In genomic region chr2:239157269-239157668, GRCh38 we compare ENCODE assay signal across 16 cellular contexts.
A peak's percentile ranks its signal among the peaks of the same experiment; 100 is the strongest.
DNase-seq lines count a peak whose midpoint lies in the region; ATAC-seq, FAIRE-seq and TF ChIP-seq lines count a peak whose summit lies in the region.
"Had no signal": no experiment of that assay in that cellular context is flagged by ENCODE, and none has a peak within 500 bp of the region (broad histone marks: within the 10 kb centered on the region; RNA-seq: fewer than 3 reads in every experiment).

No MANE protein-coding gene starts in this region.

- no peak overlapping the region for H3K4ac ChIP-seq in trophoblast cell (ENCODE audit: low read depth, low read length)

- no peak overlapping the region for H3K18ac ChIP-seq in trophoblast cell (ENCODE audit: low read length)

- no peaks in the 10 kb centered on the region for H3K79me1 ChIP-seq in trophoblast cell (ENCODE audit: low read length)

- H4K20me1 ChIP-seq in HepG2 (ENCODE audit: insufficient read depth, low read length) = no peaks in the 10 kb centered on the region; the same call in 1 of the 2 replicates

- no peak overlapping the region for H2AK5ac ChIP-seq in trophoblast cell (ENCODE audit: low read length)

- WGBS in liver = 86% methylated on average over 12 of the region's 12 CpGs
- 95% methylated on average over 12 of the region's 12 CpGs for WGBS in HepG2 (ENCODE audit: low lambda C conversion rate)
- WGBS in trophoblast cell (ENCODE audit: extremely low coverage, insufficient coverage, insufficient read length) = no CpG with 5 or more reads among the region's 12 CpGs
- 77% methylated on average over 12 of the region's 12 CpGs for WGBS in esophagus muscularis mucosa

- no peak overlapping the region for H2BK120ac ChIP-seq in trophoblast cell (ENCODE audit: insufficient read depth, low read length, poor library complexity)

- no peak overlapping the region for H4K91ac ChIP-seq in trophoblast cell (ENCODE audit: low read depth, low read length)

- intact Hi-C loops in HepG2 (cut with micrococcal nuclease; ENCODE audit: unreplicated experiment) (no loop called here), dorsolateral prefrontal cortex (cut with DNase I) (loop anchor here in 1 of 2 donors (5.0 kb wide), 1 partner anchor 35 kb away; no protein-coding TSS in a partner anchor), esophagus muscularis mucosa (cut with DNase I) (loop anchor here (5.0 kb wide), 1 partner anchor 35 kb away; no protein-coding TSS in a partner anchor)

- H3K4me1 ChIP-seq in liver (ENCODE audit: control insufficient read depth in 4 of 4, insufficient read depth in 4 of 4, low read length in 3 of 4) (no peaks in the 10 kb centered on the region), HepG2 (ENCODE audit: insufficient read depth, low read length) (no peaks in the 10 kb centered on the region), trophoblast cell (ENCODE audit: control insufficient read depth in 1 of 2, insufficient read depth in 2 of 2, low read length in 2 of 2) (no peaks in the 10 kb centered on the region), esophagus muscularis mucosa (peaks cover 5 to 28% (median 24%) of the 10 kb centered on the region in 4 donors)

- TF ChIP-seq RAD21 in liver (IDR thresholded peaks at IDR 0.05) (peak in 1 of 2 donors; percentile 14), HepG2 (CRISPR knock-in tag; IDR thresholded peaks at IDR 0.05) (no peak)

- DNase-seq in HepG2 (ENCODE audit: low spot score) = no peak
- peak in 7 of 10 donors; percentile 1 to 44 (median 17) for DNase-seq in dorsolateral prefrontal cortex
- DNase-seq in trophoblast cell = peak; percentile 6 to 25
- DNase-seq in NCI-H2227 treated with DMSO at 0.1 percent for 48 hours (lab: John Stamatoyannopoulos, UW) = no peak
- DNase-seq in esophagus muscularis mucosa (ENCODE audit: extremely low spot score) = no peak
- DNase-seq: activated naive CD8-positive, alpha-beta T cell treated with anti-CD3 and anti-CD28 coated beads for 36 hours; activated T-cell treated with anti-CD3 and anti-CD28 coated beads for 4 hours; GF-D8 had no signal

- ATAC-seq in HepG2 (no peak), GM18517 (IDR thresholded peaks at IDR 0.05; ENCODE audit: unreplicated experiment) (no peak), GM18519 (IDR thresholded peaks at IDR 0.05; ENCODE audit: low FRiP score, unreplicated experiment) (no peak)
- ATAC-seq: stimulated activated memory B cell treated with anti-CD40 and anti-IgM and Interleukin-4, amounts not matched to agents 10 μg/mL and 1 μg/mL and 100 μg/mL, for 72 hours had no signal

- H3K9ac ChIP-seq in liver (ENCODE audit: low read depth in 1 of 2, low read length in 2 of 2) = no peak overlapping the region
- H3K9ac ChIP-seq in HepG2 (ENCODE audit: insufficient read depth, low read depth, low read length) = no peak overlapping the region
- H3K9ac ChIP-seq in trophoblast cell (ENCODE audit: low read length) = no peak overlapping the region

- H3K23ac ChIP-seq in trophoblast cell (ENCODE audit: low read length) = no peak overlapping the region

- H3K79me2 ChIP-seq in HepG2 (ENCODE audit: insufficient read depth, low read length) (no peaks in the 10 kb centered on the region), trophoblast cell (ENCODE audit: control insufficient read depth, insufficient read depth, low read length, poor library complexity) (no peaks in the 10 kb centered on the region)

- H3K36me3 ChIP-seq in liver (ENCODE audit: control insufficient read depth in 4 of 4, insufficient read depth in 3 of 4, low read depth in 1 of 4, low read length in 3 of 4) (peaks cover 7 to 44% (median 11%) of the 10 kb centered on the region in 4 donors), HepG2 (replicated peaks in 1 of 2; ENCODE audit: control insufficient read depth in 1 of 2, insufficient read depth in 2 of 2, low read length in 2 of 2) (peaks cover 25 to 49% of the 10 kb centered on the region in 2 experiments), trophoblast cell (ENCODE audit: control insufficient read depth in 1 of 2, insufficient read depth in 2 of 2, low read length in 2 of 2) (peaks cover 3 to 15% of the 10 kb centered on the region in 2 experiments), esophagus muscularis mucosa (peaks cover 39 to 67% (median 65%) of the 10 kb centered on the region in 4 donors)
- H3K36me3 ChIP-seq: cardiac muscle cell had no signal

- no peaks in the 10 kb centered on the region for H3K27me3 ChIP-seq in liver (ENCODE audit: control insufficient read depth in 4 of 4, insufficient read depth in 4 of 4, low read length in 3 of 4)
- no peaks in the 10 kb centered on the region for H3K27me3 ChIP-seq in HepG2 (ENCODE audit: control insufficient read depth in 1 of 2, insufficient read depth in 2 of 2, low read length in 2 of 2)
- H3K27me3 ChIP-seq in dorsolateral prefrontal cortex = no peaks in the 10 kb centered on the region
- H3K27me3 ChIP-seq in trophoblast cell (ENCODE audit: insufficient read depth, low read length) = no peaks in the 10 kb centered on the region
- no peaks in the 10 kb centered on the region for H3K27me3 ChIP-seq in esophagus muscularis mucosa
- H3K27me3 ChIP-seq: cardiac muscle cell, foreskin keratinocyte had no signal

- H2BK12ac ChIP-seq in trophoblast cell (ENCODE audit: low read length) = no peak overlapping the region

- H4K12ac ChIP-seq in trophoblast cell (ENCODE audit: low read depth, low read length) = no peak overlapping the region

- H2BK5ac ChIP-seq in trophoblast cell (ENCODE audit: low read depth, low read length, poor library complexity) = no peak overlapping the region

- H3K9me3 ChIP-seq in liver (ENCODE audit: control insufficient read depth in 4 of 4, low read length in 3 of 4) (no peaks in the 10 kb centered on the region), HepG2 (ENCODE audit: low read length) (no peaks in the 10 kb centered on the region), trophoblast cell (ENCODE audit: insufficient read depth, low read depth, low read length) (peaks cover 5% of the 10 kb centered on the region), esophagus muscularis mucosa (no peaks in the 10 kb centered on the region)

- no peak for TF ChIP-seq POLR2A in HepG2 (IDR thresholded peaks at IDR 0.05; ENCODE audit: insufficient read depth in 1 of 2, low read depth in 2 of 2, low read length in 2 of 2)
- no peak for TF ChIP-seq POLR2A in esophagus muscularis mucosa (IDR thresholded peaks at IDR 0.05; ENCODE audit: low read depth)

- POLR2A ChIA-PET in HepG2 (lab: Yijun Ruan, JAX) = no interaction called here

- BruUV-seq in HepG2 (replicated peaks; lab: Mats Ljungman, UMichigan) = no TSS peak

- H2AFZ ChIP-seq in HepG2 (ENCODE audit: low read length) = no peak overlapping the region
- H2AFZ ChIP-seq in trophoblast cell (ENCODE audit: insufficient read depth, low read length, poor library complexity) = no peak overlapping the region

- in situ Hi-C loops in HepG2 (cut with HindIII; ENCODE audit: extremely low pct_ligation_motif_present, low pct_unique_long_range_greater_than_20kb) = no loop called here

- no peak overlapping the region for H3K4me3 ChIP-seq in liver (ENCODE audit: low read depth in 1 of 3, low read length in 3 of 3)
- H3K4me3 ChIP-seq in HepG2 (replicated peaks in 1 of 3; ENCODE audit: insufficient read depth in 1 of 3, low read depth in 2 of 3, low read length in 3 of 3) = no peak overlapping the region
- H3K4me3 ChIP-seq in dorsolateral prefrontal cortex = no peak overlapping the region
- no peak overlapping the region for H3K4me3 ChIP-seq in trophoblast cell (ENCODE audit: low read depth, low read length)
- no peak overlapping the region for H3K4me3 ChIP-seq in esophagus muscularis mucosa
- H3K4me3 ChIP-seq: cardiac muscle cell, smooth muscle cell had no signal

- TF ChIP-seq CTCF in liver (IDR thresholded peaks at IDR 0.05; ENCODE audit: low read depth, low read length, missing input control) (no peak), HepG2 (CRISPR knock-in tag; IDR thresholded peaks at IDR 0.05) (no peak), dorsolateral prefrontal cortex (IDR thresholded peaks at IDR 0.05 in 54 of 56, conservative IDR thresholded peaks at IDR 0.05 in 2 of 56; ENCODE audit: low read depth in 1 of 56, partially characterized antibody in 56 of 56) (no peak), esophagus muscularis mucosa (IDR thresholded peaks at IDR 0.05) (no peak)

- H3K14ac ChIP-seq in trophoblast cell (ENCODE audit: low read length) = no peak overlapping the region

- CTCF ChIA-PET in HepG2 (lab: Yijun Ruan, JAX; ENCODE audit: low intra/inter-chr PET ratio, low total read pairs) = no interaction called here

- H4K8ac ChIP-seq in trophoblast cell (ENCODE audit: low read depth, low read length) = no peak overlapping the region

- no peak for TF ChIP-seq EP300 in HepG2 (IDR thresholded peaks at IDR 0.05; ENCODE audit: low read depth in 2 of 2, low read length in 2 of 2)
- TF ChIP-seq EP300 in HepG2 (CRISPR knock-in tag; IDR thresholded peaks at IDR 0.05; ENCODE audit: borderline replicate concordance) = no peak
- TF ChIP-seq EP300 in esophagus muscularis mucosa (IDR thresholded peaks at IDR 0.05) = no peak

- no peak overlapping the region for H3K4me2 ChIP-seq in HepG2 (ENCODE audit: low read depth, low read length)
- no peak overlapping the region for H3K4me2 ChIP-seq in trophoblast cell (ENCODE audit: low read length)
- H3K4me2 ChIP-seq: smooth muscle cell had no signal

- H3K27ac ChIP-seq in liver (ENCODE audit: low read depth in 1 of 2, low read length in 2 of 2) = no peak overlapping the region
- H3K27ac ChIP-seq in HepG2 (ENCODE audit: extremely low read length, insufficient read depth, low read length) = no peak overlapping the region
- H3K27ac ChIP-seq in dorsolateral prefrontal cortex = peak overlapping the region in 35 of 59 donors; percentile 3 to 98 (median 93)
- H3K27ac ChIP-seq in trophoblast cell (ENCODE audit: low read depth, low read length) = no peak overlapping the region
- peak overlapping the region in 1 of 4 donors; percentile 17 for H3K27ac ChIP-seq in esophagus muscularis mucosa (replicated peaks in 1 of 4)
- H3K27ac ChIP-seq: cardiac muscle cell, foreskin keratinocyte had no signal

- FAIRE-seq in HepG2 (lab: Jason Lieb, UNC) = no peak
- FAIRE-seq: urothelium cell line had no signal

TF ChIP-seq in liver, 16 proteins besides CTCF, POLR2A, EP300 and RAD21 (continues in another document):
- TF ChIP-seq SP1 (IDR thresholded peaks at IDR 0.05) (no peak), NR2F2 (IDR thresholded peaks at IDR 0.05) (peak; percentile 66)

TF ChIP-seq in HepG2, 621 proteins besides CTCF, POLR2A, EP300 and RAD21 (continues in another document):
- TF ChIP-seq ZNF883 (CRISPR knock-in tag; IDR thresholded peaks at IDR 0.05; ENCODE audit: not compliant biosample characterization) (no peak), ZNF670 (CRISPR knock-in tag; IDR thresholded peaks at IDR 0.05; ENCODE audit: borderline replicate concordance) (no peak), ZNF24 (IDR thresholded peaks at IDR 0.05) (no peak), SRF (IDR thresholded peaks at IDR 0.05; ENCODE audit: low read depth, low read length) (no peak)

Comparison
In these comparisons a context has a peak if more than half of its experiments do, and no peak if none do; other contexts are left out.
1. H3K27ac ChIP-seq: peak in dorsolateral prefrontal cortex (35 of 59); none in liver (0 of 2), HepG2 (single experiment) and trophoblast cell (single experiment).
2. DNase-seq: peak in dorsolateral prefrontal cortex (7 of 10) and trophoblast cell (2 of 2); none in HepG2 (single experiment), NCI-H2227 treated with DMSO at 0.1 percent for 48 hours (single experiment) and esophagus muscularis mucosa (single experiment).